ENCODE assay signal across 8 cellular contexts in the genomic region with DNA sequence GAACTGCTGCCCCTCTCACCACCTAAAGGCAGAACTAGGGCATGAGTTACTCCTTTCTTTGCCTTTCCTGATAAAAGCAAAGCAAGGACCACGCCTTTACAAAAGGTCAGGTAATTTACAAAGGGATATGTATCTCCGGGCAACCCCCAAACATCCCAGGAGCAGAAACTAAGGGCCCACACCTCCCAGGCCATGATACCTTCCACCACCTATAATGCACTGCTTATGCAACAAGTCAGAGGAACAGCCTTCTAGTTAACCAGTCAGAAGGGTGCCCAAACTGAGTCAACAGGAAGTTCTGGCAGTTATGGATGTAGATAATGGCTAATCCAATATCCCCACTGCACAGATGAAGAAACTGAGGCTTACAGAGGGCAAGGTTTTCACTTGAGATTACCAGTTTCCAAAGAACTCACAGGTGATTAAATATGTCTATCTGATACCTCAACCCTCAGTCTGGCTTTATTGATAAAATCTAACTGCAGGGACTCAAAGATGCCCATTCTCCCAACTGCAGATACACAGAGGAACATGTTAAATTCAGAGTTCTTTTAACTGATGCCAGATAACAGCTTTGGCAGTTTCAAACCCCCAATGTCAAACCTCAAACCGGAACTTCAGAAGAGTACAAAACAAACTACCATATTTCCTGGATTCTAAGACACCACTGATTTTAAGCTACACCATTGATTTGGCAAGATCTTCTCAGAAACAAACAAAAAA. TPM values are rescaled to one million over a fixed set of nuclear protein-coding genes. Genes with fewer than 3 reads are reported as not detected.
A peak's percentile ranks its signal among the peaks of the same experiment; 100 is the strongest.
DNase-seq lines count a peak whose midpoint lies in the region; ATAC-seq, FAIRE-seq and TF ChIP-seq lines count a peak whose summit lies in the region.

No MANE protein-coding gene starts in this region.

- POLR2A ChIA-PET in MCF 10A (lab: Yijun Ruan, JAX): interaction anchor here (1.0 to 6.3 kb wide), 2 partner anchors 15 to 17 kb away, joined by 3 to 41 read pairs; a partner anchor contains a TSS
- POLR2A ChIA-PET in naive thymus-derived CD8-positive, alpha-beta T cell (lab: Charles Lee): interaction anchor here (0.7 to 14.6 kb wide), 14 partner anchors 13 to 987 kb away, joined by 3 to 424 read pairs (median 6); a partner anchor contains a TSS

- intact Hi-C loops in MCF 10A (cut with micrococcal nuclease): no loop called here

- H3K4me2 ChIP-seq in Loucy (ENCODE audit: low read depth, low read length, poor library complexity, severe bottlenecking): peak overlapping the region; percentile 92

- H3K9me3 ChIP-seq in Loucy (ENCODE audit: insufficient read depth, low read depth, low read length): no peaks in the 10 kb centered on the region

- no peak overlapping the region for H2AFZ ChIP-seq in Loucy (ENCODE audit: low read length)

- peaks cover 24% of the 10 kb centered on the region for H3F3A ChIP-seq in Loucy (ENCODE audit: low read depth)

- no peak overlapping the region for H3K4me3 Mint-ChIP-seq in MCF 10A (ENCODE audit: unreplicated experiment)
- peak overlapping the region; percentile 63 to 85 (median 74) for H3K4me3 Mint-ChIP-seq in naive thymus-derived CD8-positive, alpha-beta T cell

- peak; percentile 36 for DNase-seq in CD1c-positive myeloid dendritic cell (ENCODE audit: extremely low spot score)
- DNase-seq in MCF 10A (ENCODE audit: unreplicated experiment): no peak
- DNase-seq in naive thymus-derived CD8-positive, alpha-beta T cell: peak in 6 of 10 donors; percentile 40 to 91 (median 76)
- DNase-seq in D721Med (ENCODE audit: insufficient read length, low spot score): no peak
- no peak for DNase-seq in C1 segment of cervical spinal cord (lab: John Stamatoyannopoulos, UW)

- H3K4me1 ChIP-seq in Loucy (ENCODE audit: insufficient read depth, low read length, poor library complexity, severe bottlenecking): peaks cover 95% of the 10 kb centered on the region

- no peaks in the 10 kb centered on the region for H3K36me3 Mint-ChIP-seq in MCF 10A (ENCODE audit: insufficient read depth, unreplicated experiment)
- H3K36me3 Mint-ChIP-seq in naive thymus-derived CD8-positive, alpha-beta T cell: peaks cover 0 to 25% (median 9%) of the 10 kb centered on the region in 3 donors

- TF ChIP-seq CTCF in Loucy (conservative IDR thresholded peaks at IDR 0.05; ENCODE audit: low read length): no peak
- no peak for TF ChIP-seq CTCF in MCF 10A (IDR thresholded peaks at IDR 0.05; ENCODE audit: unreplicated experiment)
- no peak for TF ChIP-seq CTCF in D721Med (IDR thresholded peaks at IDR 0.05; ENCODE audit: insufficient read depth, missing control alignments)

- peaks cover 81% of the 10 kb centered on the region for H3K79me2 ChIP-seq in Loucy (ENCODE audit: insufficient read depth, low read length)

- H3K4me3 ChIP-seq in Loucy (ENCODE audit: low read length, poor library complexity, severe bottlenecking): peak overlapping the region; percentile 75

- H3K27ac Mint-ChIP-seq in MCF 10A (ENCODE audit: low read depth, unreplicated experiment): peak overlapping the region; percentile 49
- peak overlapping the region; percentile 94 to 100 (median 98) for H3K27ac Mint-ChIP-seq in naive thymus-derived CD8-positive, alpha-beta T cell

- H3K36me3 ChIP-seq in Loucy (ENCODE audit: insufficient read depth, low read length): peaks cover 24% of the 10 kb centered on the region; the same call in 1 of the 2 replicates

- no peak for FAIRE-seq in D721Med (lab: Jason Lieb, UNC)

- no TSS peak for BruUV-seq in MCF 10A (replicated peaks; lab: Mats Ljungman, UMichigan)

- H3K9me3 Mint-ChIP-seq in MCF 10A (ENCODE audit: unreplicated experiment): no peaks in the 10 kb centered on the region
- no peaks in the 10 kb centered on the region for H3K9me3 Mint-ChIP-seq in naive thymus-derived CD8-positive, alpha-beta T cell

- CTCF ChIA-PET in MCF 10A (lab: Yijun Ruan, JAX): interaction anchor here (1.4 kb wide), 1 partner anchor 19 kb away, joined by 4 read pairs; no protein-coding TSS in a partner anchor

- H4K20me1 ChIP-seq in Loucy (ENCODE audit: insufficient read depth, low read length, poor library complexity, severe bottlenecking): no peaks in the 10 kb centered on the region

- no peaks in the 10 kb centered on the region for H3K27me3 Mint-ChIP-seq in MCF 10A (ENCODE audit: insufficient read depth, unreplicated experiment)
- H3K27me3 Mint-ChIP-seq in naive thymus-derived CD8-positive, alpha-beta T cell: no peaks in the 10 kb centered on the region

- peak; percentile 61 to 68 for ATAC-seq in naive thymus-derived CD8-positive, alpha-beta T cell
- ATAC-seq in GM21619 (IDR thresholded peaks at IDR 0.05; ENCODE audit: unreplicated experiment) (no peak), HG03095 (IDR thresholded peaks at IDR 0.05; ENCODE audit: unreplicated experiment) (no peak)

- peak overlapping the region; percentile 95 for H3K9ac ChIP-seq in Loucy (ENCODE audit: low read depth, low read length, poor library complexity, severe bottlenecking)

- H3K9me2 ChIP-seq in Loucy (replicated peaks; ENCODE audit: low read depth, low read length): no peaks in the 10 kb centered on the region

- peaks cover 66% of the 10 kb centered on the region for H3K4me1 Mint-ChIP-seq in MCF 10A (ENCODE audit: insufficient read depth, unreplicated experiment)
- H3K4me1 Mint-ChIP-seq in naive thymus-derived CD8-positive, alpha-beta T cell: peaks cover 73 to 99% (median 99%) of the 10 kb centered on the region in 4 donors

- no peaks in the 10 kb centered on the region for H3K27me3 ChIP-seq in Loucy (ENCODE audit: insufficient read depth, low read length, poor library complexity, severe bottlenecking)

RNA-seq across cellular contexts. Expression of a gene that starts 16.8 kb away (rescaled TPM):
- total RNA-seq in MCF 10A (2022): 1.2 and 4.8 TPM in 2 replicates
- total RNA-seq in naive thymus-derived CD8-positive, alpha-beta T cell: 10 to 100 TPM; 18.0 to 20.4 TPM
- 10 to 100 TPM; 16.9 to 33.5 (median 20.8) TPM for polyA plus RNA-seq in naive thymus-derived CD8-positive, alpha-beta T cell

RNA-seq across cellular contexts. Expression of a gene that starts 20.7 kb away (rescaled TPM):
- 11.1 and 13.1 TPM in 2 replicates for total RNA-seq in MCF 10A (2022)
- total RNA-seq in naive thymus-derived CD8-positive, alpha-beta T cell: 10 to 100 TPM; 66.7 to 67.7 TPM
- 10 to 100 TPM; 56.7 to 83.4 (median 62.0) TPM for polyA plus RNA-seq in naive thymus-derived CD8-positive, alpha-beta T cell

RNA-seq across cellular contexts. Expression of a gene that starts 39.4 kb away (rescaled TPM):
- total RNA-seq in MCF 10A (2022): not detected in 2 replicates
- 1 to 10 TPM in 1 of 2 experiments, under 1 TPM in 1; 0.81 to 1.1 TPM for total RNA-seq in naive thymus-derived CD8-positive, alpha-beta T cell
- 10 to 100 TPM in 1 of 3 donors, 1 to 10 TPM in 2; 4.4 to 11.6 (median 4.4) TPM for polyA plus RNA-seq in naive thymus-derived CD8-positive, alpha-beta T cell

RNA-seq across cellular contexts. Expression of a gene that starts 50.6 kb away (rescaled TPM):
- 167 and 193 TPM in 2 replicates for total RNA-seq in MCF 10A (2022)
- total RNA-seq in naive thymus-derived CD8-positive, alpha-beta T cell: 100 to 1,000 TPM; 313 to 314 TPM
- polyA plus RNA-seq in naive thymus-derived CD8-positive, alpha-beta T cell: 100 to 1,000 TPM in 1 of 3 donors, 10 to 100 TPM in 2; 66.5 to 119 (median 99.8) TPM

RNA-seq across cellular contexts. Expression of a gene that starts 50.7 kb away (rescaled TPM):
- total RNA-seq in MCF 10A (2022): 1.1 and 1.7 TPM in 2 replicates
- total RNA-seq in naive thymus-derived CD8-positive, alpha-beta T cell: 1 to 10 TPM; 2.8 to 4.1 TPM
- 1 to 10 TPM in 2 of 3 donors, under 1 TPM in 1; 0.66 to 2.5 (median 1.1) TPM for polyA plus RNA-seq in naive thymus-derived CD8-positive, alpha-beta T cell

Comparison
In these comparisons a context has a peak if more than half of its experiments do, and no peak if none do; other contexts are left out.
1. DNase-seq: peak in CD1c-positive myeloid dendritic cell (single experiment) and naive thymus-derived CD8-positive, alpha-beta T cell (6 of 10); none in MCF 10A (single experiment), D721Med (single experiment) and C1 segment of cervical spinal cord (0 of 14).
2. ATAC-seq: peak in naive thymus-derived CD8-positive, alpha-beta T cell (2 of 2); none in GM21619 (single experiment) and HG03095 (single experiment).